Comparison of ENCODE assay signal across 9 cellular contexts in genomic region chr1:151828931-151829330, GRCh38. TPM values are rescaled to one million over a fixed set of nuclear protein-coding genes. Genes with fewer than 3 reads are reported as not detected.
A peak's percentile ranks its signal among the peaks of the same experiment; 100 is the strongest.
DNase-seq lines count a peak whose midpoint lies in the region; ATAC-seq, FAIRE-seq and TF ChIP-seq lines count a peak whose summit lies in the region.
"Had no signal": no experiment of that assay in that cellular context is flagged by ENCODE, and none has a peak within 500 bp of the region (broad histone marks: within the 10 kb centered on the region; RNA-seq: fewer than 3 reads in every experiment).

No MANE protein-coding gene starts in this region.

- FAIRE-seq in small intestine (lab: Jason Lieb, UNC) = no peak

- H3K36me3 Mint-ChIP-seq in type B pancreatic cell = no peaks in the 10 kb centered on the region

- H3K27me3 ChIP-seq in heart right ventricle = no peaks in the 10 kb centered on the region
- H3K27me3 ChIP-seq in small intestine (ENCODE audit: control insufficient read depth in 2 of 2, insufficient read depth in 2 of 2, low read length in 2 of 2) = no peaks in the 10 kb centered on the region
- H3K27me3 ChIP-seq: upper lobe of left lung had no signal

- TF ChIP-seq CTCF in heart right ventricle (IDR thresholded peaks at IDR 0.05) (no peak), type B pancreatic cell (conservative IDR thresholded peaks at IDR 0.05) (no peak)

- H3K4me1 Mint-ChIP-seq in type B pancreatic cell (ENCODE audit: unreplicated experiment) = peaks cover 11% of the 10 kb centered on the region

- H3K9me3 ChIP-seq in heart right ventricle (no peaks in the 10 kb centered on the region), small intestine (ENCODE audit: control insufficient read depth, low read depth) (no peaks in the 10 kb centered on the region)
- H3K9me3 ChIP-seq: upper lobe of left lung had no signal

- ATAC-seq in heart right ventricle = peak in 4 of 8 donors; percentile 34 to 57 (median 40)
- ATAC-seq in left cardiac atrium = peak in 1 of 2 donors; percentile 59
- ATAC-seq in HG03039 (IDR thresholded peaks at IDR 0.05; ENCODE audit: unreplicated experiment) = no peak
- ATAC-seq in HG02970 (IDR thresholded peaks at IDR 0.05; ENCODE audit: low FRiP score, unreplicated experiment) = no peak

- H3K27ac Mint-ChIP-seq in type B pancreatic cell = peak overlapping the region; percentile 3

- H3K4me1 ChIP-seq in heart right ventricle = peaks cover 0 to 43% (median 25%) of the 10 kb centered on the region in 9 donors
- peaks cover 0 to 5% of the 10 kb centered on the region in 2 donors for H3K4me1 ChIP-seq in small intestine (ENCODE audit: control insufficient read depth in 2 of 2, insufficient read depth in 1 of 2, low read depth in 1 of 2, low read length in 1 of 2)

- H3K9me3 Mint-ChIP-seq in type B pancreatic cell = no peaks in the 10 kb centered on the region

- H3K27ac ChIP-seq in heart right ventricle = no peak overlapping the region
- H3K27ac ChIP-seq in small intestine (ENCODE audit: low read depth in 1 of 2, low read length in 1 of 2) = peak overlapping the region in 1 of 2 donors; percentile 50

- H3K4me3 Mint-ChIP-seq in type B pancreatic cell = no peak overlapping the region

- H3K27me3 Mint-ChIP-seq in type B pancreatic cell = peaks cover 17% of the 10 kb centered on the region

- H3K4me3 ChIP-seq in heart right ventricle = no peak overlapping the region
- no peak overlapping the region for H3K4me3 ChIP-seq in small intestine (ENCODE audit: low read depth in 1 of 2, low read length in 2 of 2)
- H3K4me3 ChIP-seq: upper lobe of left lung had no signal

- DNase-seq in heart right ventricle (peak; percentile 45 to 63), cardiac septum (ENCODE audit: low spot score) (no peak), UCSD-AML1 (lab: John Stamatoyannopoulos, UW; ENCODE audit: unreplicated experiment) (peak; percentile 83), left cardiac atrium (peak; percentile 62), type B pancreatic cell (ENCODE audit: extremely low spot score, unreplicated experiment) (no peak), small intestine (no peak)

- WGBS in heart right ventricle, 2 donors = 2 to 5% methylated on average over 10 to 11 of the region's 11 CpGs
- 9 to 14% (median 12%) methylated on average over 7 to 11 of the region's 11 CpGs for WGBS in small intestine, 3 donors

- H3K36me3 ChIP-seq in heart right ventricle (no peaks in the 10 kb centered on the region), small intestine (ENCODE audit: control insufficient read depth in 2 of 2, insufficient read depth in 2 of 2, low read length in 2 of 2) (no peaks in the 10 kb centered on the region)
- H3K36me3 ChIP-seq: upper lobe of left lung had no signal

- intact Hi-C loops in heart right ventricle (cut with DNase I) = no loop called here
- intact Hi-C loops in cardiac septum (cut with DNase I) = no loop called here
- intact Hi-C loops in left cardiac atrium (cut with DNase I) = no loop called here

RNA-seq across cellular contexts. Expression of gene RORC, which starts 2.7 kb away (rescaled TPM):
- total RNA-seq in heart right ventricle (10 to 100 TPM in 8 of 10 donors, 1 to 10 TPM in 2; 5.9 to 21.0 (median 15.3) TPM), cardiac septum (5.9 TPM), left cardiac atrium (1 to 10 TPM; 2.3 to 6.1 TPM), type B pancreatic cell (ENCODE audit: low replicate concordance) (not detected in 2 replicates)
- polyA plus RNA-seq in heart right ventricle (10 to 100 TPM in 1 of 2 donors, 1 to 10 TPM in 1; 4.0 to 12.2 TPM), small intestine (10 to 100 TPM in 2 of 3 donors, 1 to 10 TPM in 1; 5.4 to 15.2 (median 10.8) TPM)

RNA-seq across cellular contexts. Expression of gene C2CD4D, which starts 10.7 kb away (rescaled TPM):
- total RNA-seq in heart right ventricle = not detected
- polyA plus RNA-seq in heart right ventricle = under 1 TPM in 1 of 2 donors, not detected in 1; 0.04 TPM
- not detected for total RNA-seq in cardiac septum
- total RNA-seq in left cardiac atrium = not detected
- 0.43 and 0.45 TPM in 2 replicates for total RNA-seq in type B pancreatic cell (ENCODE audit: low replicate concordance)
- polyA plus RNA-seq in small intestine = under 1 TPM in 1 of 3 donors, not detected in 2; 0.46 TPM

RNA-seq across cellular contexts. Expression of gene LINGO4, which starts 23.7 kb away (rescaled TPM):
- total RNA-seq in heart right ventricle (1 to 10 TPM in 3 of 10 donors, under 1 TPM in 7; 0.17 to 2.7 (median 0.71) TPM), cardiac septum (0.43 TPM), left cardiac atrium (under 1 TPM in 1 of 2 donors, not detected in 1; 0.29 TPM), type B pancreatic cell (ENCODE audit: low replicate concordance) (not detected in 2 replicates)
- polyA plus RNA-seq in heart right ventricle (under 1 TPM; 0.10 to 0.51 TPM), small intestine (under 1 TPM in 1 of 3 donors, not detected in 2; 0.15 TPM)

RNA-seq across cellular contexts. Expression of gene THEM5, which starts 24.6 kb away (rescaled TPM):
- total RNA-seq in heart right ventricle = under 1 TPM in 1 of 10 donors, not detected in 9; 0.25 TPM
- not detected for polyA plus RNA-seq in heart right ventricle
- not detected for total RNA-seq in cardiac septum
- not detected for total RNA-seq in left cardiac atrium
- not detected in 2 replicates for total RNA-seq in type B pancreatic cell (ENCODE audit: low replicate concordance)
- polyA plus RNA-seq in small intestine = not detected
- total RNA-seq: upper lobe of left lung had no signal

RNA-seq across cellular contexts. Expression of gene TDRKH, which starts 38.6 kb away (rescaled TPM):
- total RNA-seq in heart right ventricle = 1 to 10 TPM; 3.4 to 7.6 (median 5.1) TPM
- 1 to 10 TPM; 3.6 to 4.9 TPM for polyA plus RNA-seq in heart right ventricle
- total RNA-seq in cardiac septum = 6.0 TPM
- total RNA-seq in left cardiac atrium = 1 to 10 TPM; 4.4 to 6.7 TPM
- 8.9 and 10.0 TPM in 2 replicates for total RNA-seq in type B pancreatic cell (ENCODE audit: low replicate concordance)
- 1 to 10 TPM in 2 of 3 donors, under 1 TPM in 1; 0.22 to 4.2 (median 1.1) TPM for polyA plus RNA-seq in small intestine

Comparison
In these comparisons a context has a peak if more than half of its experiments do, and no peak if none do; other contexts are left out.
1. DNase-seq: peak in heart right ventricle (2 of 2), UCSD-AML1 (single experiment) and left cardiac atrium (single experiment); none in cardiac septum (single experiment), type B pancreatic cell (single experiment) and small intestine (single experiment).